ENCODE assay signal across 8 cellular contexts in the genomic region with DNA sequence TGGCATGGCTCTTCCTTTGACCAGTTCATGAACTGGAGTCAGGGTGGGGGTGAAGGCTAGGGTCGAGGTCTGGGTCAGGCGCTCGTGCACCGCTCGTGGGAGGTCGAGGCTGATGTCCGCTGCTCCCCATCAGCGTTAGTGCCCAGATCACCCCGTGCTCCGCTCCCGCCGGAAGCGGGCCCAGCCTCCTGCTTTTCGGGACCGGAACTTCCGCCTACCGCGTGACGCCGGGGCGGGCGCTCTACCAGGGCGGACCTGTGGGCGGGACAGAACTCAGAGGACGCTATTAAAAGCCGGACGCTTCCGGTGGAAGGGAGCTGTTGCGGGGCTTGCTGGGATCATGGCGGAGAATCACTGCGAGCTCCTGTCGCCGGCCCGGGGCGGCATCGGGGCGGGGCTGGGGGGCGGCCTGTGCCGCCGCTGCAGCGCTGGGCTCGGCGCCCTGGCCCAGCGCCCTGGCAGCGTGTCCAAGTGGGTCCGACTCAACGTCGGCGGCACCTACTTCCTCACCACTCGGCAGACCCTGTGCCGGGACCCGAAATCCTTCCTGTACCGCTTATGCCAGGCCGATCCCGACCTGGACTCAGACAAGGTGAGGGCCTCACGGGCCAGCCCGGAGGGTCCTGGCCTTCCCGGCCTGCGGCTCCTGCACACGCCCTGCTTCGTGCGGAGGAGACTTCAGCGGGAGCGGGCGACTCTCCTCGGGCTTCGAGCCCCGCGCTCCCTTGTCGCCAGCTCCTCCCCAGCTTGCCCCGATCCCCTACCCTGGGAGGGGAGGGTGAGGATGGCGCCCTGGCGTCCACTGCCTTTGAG. TPM values are rescaled to one million over a fixed set of nuclear protein-coding genes. Genes with fewer than 3 reads are reported as not detected.
A peak's percentile ranks its signal among the peaks of the same experiment; 100 is the strongest.
DNase-seq lines count a peak whose midpoint lies in the region; ATAC-seq and TF ChIP-seq lines count a peak whose summit lies in the region.

A gene with protein sequence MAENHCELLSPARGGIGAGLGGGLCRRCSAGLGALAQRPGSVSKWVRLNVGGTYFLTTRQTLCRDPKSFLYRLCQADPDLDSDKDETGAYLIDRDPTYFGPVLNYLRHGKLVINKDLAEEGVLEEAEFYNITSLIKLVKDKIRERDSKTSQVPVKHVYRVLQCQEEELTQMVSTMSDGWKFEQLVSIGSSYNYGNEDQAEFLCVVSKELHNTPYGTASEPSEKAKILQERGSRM (plus strand): TSS at position 315 of the 813 bp plus-strand sequence. CDS start 26 bp downstream, at position 341.

- H3K27ac ChIP-seq in SU-DHL-6 (ENCODE audit: low read depth, low read length) (0 out of 2 replicates have a peak within 1 kb of the TSS, but pooled peaks have one; percentile 35), thoracic aorta (peak within 1 kb of the TSS; percentile 57 to 73)

- peak within 1 kb of the TSS; percentile 87 for H3K9ac ChIP-seq in SU-DHL-6 (ENCODE audit: low read length)

- no peaks in the 10 kb centered on the region for H3K9me2 ChIP-seq in SU-DHL-6 (replicated peaks; ENCODE audit: insufficient read depth, low read length)

- no peaks in the 10 kb centered on the region for H3K9me3 ChIP-seq in SU-DHL-6 (ENCODE audit: insufficient read depth, low read length)
- H3K9me3 ChIP-seq in thoracic aorta: no peaks in the 10 kb centered on the region

- peaks cover 14 to 18% of the 10 kb centered on the region in 2 donors for H3K4me1 ChIP-seq in thoracic aorta (ENCODE audit: control insufficient read depth in 1 of 2, low read depth in 2 of 2)

- intact Hi-C loops in head of caudate nucleus (cut with DNase I): no loop called here

- DNase-seq in NCI-H1417 (lab: John Stamatoyannopoulos, UW): peak; percentile 94 to 99 (median 96)
- peak; percentile 96 for DNase-seq in activated naive CD8-positive, alpha-beta T cell treated with anti-CD3 and anti-CD28 coated beads, Interleukin-2, amount 10 ng/mL, durations not matched to agents 7 days and 5 days
- peak; percentile 94 to 100 (median 99) for DNase-seq in head of caudate nucleus
- DNase-seq in osteocyte (ENCODE audit: extremely low spot score, unreplicated experiment): peak; percentile 98
- DNase-seq in thoracic aorta (ENCODE audit: low spot score): peak; percentile 83

- H3K36me3 Mint-ChIP-seq in activated naive CD8-positive, alpha-beta T cell treated with anti-CD3 and anti-CD28 coated beads, Interleukin-2, amount 10 ng/mL, durations not matched to agents 7 days and 5 days: peaks cover 3% of the 10 kb centered on the region
- H3K36me3 Mint-ChIP-seq in osteocyte (ENCODE audit: unreplicated experiment): no peaks in the 10 kb centered on the region

- peak within 1 kb of the TSS; percentile 75 for H2AFZ ChIP-seq in SU-DHL-6 (ENCODE audit: low read depth, low read length, severe bottlenecking)

- peaks cover under 1% of the 10 kb centered on the region; the same call in 1 of the 2 replicates for H4K20me1 ChIP-seq in SU-DHL-6 (ENCODE audit: low read depth, low read length)

- POLR2A ChIA-PET in activated naive CD8-positive, alpha-beta T cell treated with anti-CD3 and anti-CD28 coated beads, Interleukin-2, amount 10 ng/mL, durations not matched to agents 7 days and 5 days (lab: Charles Lee): interaction anchor here (0.6 to 2.1 kb wide), 11 partner anchors 9 to 527 kb away, joined by 3 to 24 read pairs (median 3); a partner anchor contains a TSS

- H3K9me3 Mint-ChIP-seq in activated naive CD8-positive, alpha-beta T cell treated with anti-CD3 and anti-CD28 coated beads, Interleukin-2, amount 10 ng/mL, durations not matched to agents 7 days and 5 days: no peaks in the 10 kb centered on the region
- no peaks in the 10 kb centered on the region for H3K9me3 Mint-ChIP-seq in osteocyte (ENCODE audit: unreplicated experiment)

- TF ChIP-seq CTCF in SU-DHL-6 (IDR thresholded peaks at IDR 0.05; ENCODE audit: insufficient read depth, low read length, poor library complexity, severe bottlenecking): no peak
- TF ChIP-seq CTCF in osteocyte (IDR thresholded peaks at IDR 0.05): no peak
- no peak for TF ChIP-seq CTCF in thoracic aorta (IDR thresholded peaks at IDR 0.05)

- H3K27me3 Mint-ChIP-seq in activated naive CD8-positive, alpha-beta T cell treated with anti-CD3 and anti-CD28 coated beads, Interleukin-2, amount 10 ng/mL, durations not matched to agents 7 days and 5 days: no peaks in the 10 kb centered on the region
- H3K27me3 Mint-ChIP-seq in osteocyte (ENCODE audit: unreplicated experiment): no peaks in the 10 kb centered on the region

- ATAC-seq in HG02623 (IDR thresholded peaks at IDR 0.05; ENCODE audit: unreplicated experiment): peak; percentile 63
- ATAC-seq in activated naive CD8-positive, alpha-beta T cell treated with anti-CD3 and anti-CD28 coated beads, Interleukin-2, amount 10 ng/mL, durations not matched to agents 7 days and 5 days (ENCODE audit: low read depth): peak; percentile 87
- peak; percentile 95 for ATAC-seq in thoracic aorta (ENCODE audit: insufficient number of reproducible peaks, low FRiP score, low read depth)

- peak within 1 kb of the TSS; percentile 75 for H3K4me3 ChIP-seq in GM08714 (ENCODE audit: low read length)
- peak within 1 kb of the TSS; percentile 99 for H3K4me3 ChIP-seq in SU-DHL-6 (ENCODE audit: insufficient read depth, low read length, poor library complexity, severe bottlenecking)
- H3K4me3 ChIP-seq in thoracic aorta: peak within 1 kb of the TSS; percentile 99

- H3K36me3 ChIP-seq in SU-DHL-6 (ENCODE audit: low read length): no peaks in the 10 kb centered on the region
- no peaks in the 10 kb centered on the region for H3K36me3 ChIP-seq in thoracic aorta

- peak within 1 kb of the TSS; percentile 97 for H3K4me3 Mint-ChIP-seq in activated naive CD8-positive, alpha-beta T cell treated with anti-CD3 and anti-CD28 coated beads, Interleukin-2, amount 10 ng/mL, durations not matched to agents 7 days and 5 days
- H3K4me3 Mint-ChIP-seq in osteocyte (ENCODE audit: unreplicated experiment): peak within 1 kb of the TSS; percentile 99

- H3K27me3 ChIP-seq in SU-DHL-6 (ENCODE audit: low read length) (no peaks in the 10 kb centered on the region), thoracic aorta (replicated peaks; ENCODE audit: insufficient read depth) (no peaks in the 10 kb centered on the region)

- H3K4me1 Mint-ChIP-seq in activated naive CD8-positive, alpha-beta T cell treated with anti-CD3 and anti-CD28 coated beads, Interleukin-2, amount 10 ng/mL, durations not matched to agents 7 days and 5 days: peaks cover 19% of the 10 kb centered on the region
- H3K4me1 Mint-ChIP-seq in osteocyte (ENCODE audit: unreplicated experiment): peaks cover 20% of the 10 kb centered on the region

- H3K79me2 ChIP-seq in SU-DHL-6 (ENCODE audit: insufficient read depth, low read length): peaks cover 18% of the 10 kb centered on the region

- H3F3A ChIP-seq in SU-DHL-6 (ENCODE audit: insufficient read depth): peaks cover 6% of the 10 kb centered on the region; the same call in 1 of the 2 replicates

- H3K27ac Mint-ChIP-seq in activated naive CD8-positive, alpha-beta T cell treated with anti-CD3 and anti-CD28 coated beads, Interleukin-2, amount 10 ng/mL, durations not matched to agents 7 days and 5 days: peak within 1 kb of the TSS; percentile 93
- peak within 1 kb of the TSS; percentile 98 for H3K27ac Mint-ChIP-seq in osteocyte (ENCODE audit: unreplicated experiment)

- H3K4me2 ChIP-seq in SU-DHL-6 (ENCODE audit: low read depth, low read length, poor library complexity, severe bottlenecking): peak within 1 kb of the TSS; percentile 68

RNA-seq across cellular contexts. Expression of the gene that starts here (rescaled TPM):
- 10 to 100 TPM; 27.5 to 30.1 TPM for total RNA-seq in activated naive CD8-positive, alpha-beta T cell treated with anti-CD3 and anti-CD28 coated beads, Interleukin-2, amount 10 ng/mL, durations not matched to agents 7 days and 5 days
- 28.0 and 28.1 TPM in 2 replicates for total RNA-seq in osteocyte
- total RNA-seq in thoracic aorta: 10 to 100 TPM; 13.8 to 19.2 TPM

Comparison
In these comparisons a context has a peak if more than half of its experiments do, and no peak if none do; other contexts are left out.
1. Peak in every context shown above with its lines: DNase-seq, ATAC-seq, H3K4me3 ChIP-seq and H3K27ac ChIP-seq.